ENCODE assay signal across 10 cellular contexts in genomic region chr19:8069116-8069973, GRCh38.
DNase-seq lines count a peak whose midpoint lies in the region; ATAC-seq, FAIRE-seq and TF ChIP-seq lines count a peak whose summit lies in the region.
"Had no signal": no experiment of that assay in that cellular context is flagged by ENCODE, and none has a peak within 500 bp of the region (broad histone marks: within the 10 kb centered on the region; RNA-seq: fewer than 3 reads in every experiment).

No MANE protein-coding gene starts in this region.

- DNase-seq in AML-193 (lab: John Stamatoyannopoulos, UW) (peak; percentile 4 to 8), GM12865 (ENCODE audit: low read depth) (peak; percentile 56), RCC 7860 (ENCODE audit: low spot score) (peak; percentile 50), iPS DF 19.7 (ENCODE audit: low read depth, low spot score) (peak; percentile 20), NCI-H1105 (lab: John Stamatoyannopoulos, UW) (no peak)

- FAIRE-seq in RCC 7860 (lab: Jason Lieb, UNC), result no peak

- TF ChIP-seq CTCF in GM12865 (IDR thresholded peaks at IDR 0.05; ENCODE audit: insufficient read depth, low read depth, low read length, missing control alignments), result peak; percentile 72

- no peak overlapping the region for H3K4me3 ChIP-seq in GM12865 (ENCODE audit: low read depth, low read length)
- H3K4me3 ChIP-seq: coronary artery, SJSA1 had no signal

- ATAC-seq in HG03439 (IDR thresholded peaks at IDR 0.05; ENCODE audit: unreplicated experiment), result no peak
- no peak for ATAC-seq in HG03139 (IDR thresholded peaks at IDR 0.05; ENCODE audit: unreplicated experiment)
- no peak for ATAC-seq in GM18873 (IDR thresholded peaks at IDR 0.05; ENCODE audit: low FRiP score, unreplicated experiment)
